Comparison of ENCODE assay signal across 1 cellular context in genomic region chr17:2040219-2040827, GRCh38.
TF ChIP-seq lines count a peak whose summit lies in the region.

No MANE protein-coding gene starts in this region.

TF ChIP-seq in WTC11, 78 proteins besides CTCF, POLR2A, EP300 and RAD21:
- TF ChIP-seq NFYB (CRISPR knock-in tag; conservative IDR thresholded peaks at IDR 0.05; ENCODE audit: low read depth), result no peak
- no peak for TF ChIP-seq KAT7 (CRISPR knock-in tag; IDR thresholded peaks at IDR 0.05; ENCODE audit: borderline replicate concordance)
- no peak for TF ChIP-seq ZNF671 (CRISPR knock-in tag; IDR thresholded peaks at IDR 0.05)
- no peak for TF ChIP-seq ZNF512 (CRISPR knock-in tag; IDR thresholded peaks at IDR 0.05; ENCODE audit: borderline replicate concordance)
- TF ChIP-seq ZBTB43 (CRISPR knock-in tag; IDR thresholded peaks at IDR 0.05), result no peak
- no peak for TF ChIP-seq TCF7 (CRISPR knock-in tag; IDR thresholded peaks at IDR 0.05; ENCODE audit: low read depth)
- TF ChIP-seq, protein P1, sequence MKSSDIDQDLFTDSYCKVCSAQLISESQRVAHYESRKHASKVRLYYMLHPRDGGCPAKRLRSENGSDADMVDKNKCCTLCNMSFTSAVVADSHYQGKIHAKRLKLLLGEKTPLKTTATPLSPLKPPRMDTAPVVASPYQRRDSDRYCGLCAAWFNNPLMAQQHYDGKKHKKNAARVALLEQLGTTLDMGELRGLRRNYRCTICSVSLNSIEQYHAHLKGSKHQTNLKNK (CRISPR knock-in tag; IDR thresholded peaks at IDR 0.05), result no peak
